In genomic region chr16:69293401-69293800, GRCh38 we compare ENCODE assay signal across 22 cellular contexts. TPM values are rescaled to one million over a fixed set of nuclear protein-coding genes. Genes with fewer than 3 reads are reported as not detected.
"Had no signal": no experiment of that assay in that cellular context is flagged by ENCODE, and none has a peak within 500 bp of the region (broad histone marks: within the 10 kb centered on the region; RNA-seq: fewer than 3 reads in every experiment).

No MANE protein-coding gene starts in this region.

- H3K9me3 Mint-ChIP-seq: activated naive CD4-positive, alpha-beta T cell treated with anti-CD3 and anti-CD28 coated beads, Interleukin-2, amount 10 ng/mL, durations not matched to agents 7 days and 5 days; activated T-helper 2 cell treated with anti-CD3 and anti-CD28 coated beads, Interferon-gamma antibody, Interleukin-2, Interleukin-4, amounts not matched to agents 10 μg/mL and 5 μg/mL and 100 μg/mL, durations not matched to agents 14 hours and 24 hours and 36 hours; memory B cell; naive thymus-derived CD4-positive, alpha-beta T cell; stimulated activated naive B cell treated with anti-CD40 and anti-IgM and Interleukin-4, amounts not matched to agents 10 μg/mL and 1 μg/mL and 100 μg/mL, for 72 hours; T-cell; type B pancreatic cell had no signal

- H3K36me3 ChIP-seq: colonic mucosa, left ventricle myocardium inferior, neutrophil had no signal

- H3K27ac Mint-ChIP-seq: activated naive CD4-positive, alpha-beta T cell treated with anti-CD3 and anti-CD28 coated beads, Interleukin-2, amount 10 ng/mL, durations not matched to agents 7 days and 5 days; activated T-helper 2 cell treated with anti-CD3 and anti-CD28 coated beads, Interferon-gamma antibody, Interleukin-2, Interleukin-4, amounts not matched to agents 10 μg/mL and 5 μg/mL and 100 μg/mL, durations not matched to agents 14 hours and 24 hours and 36 hours; memory B cell; naive thymus-derived CD4-positive, alpha-beta T cell; T-cell; type B pancreatic cell had no signal

- H3K4me1 Mint-ChIP-seq: activated naive CD4-positive, alpha-beta T cell treated with anti-CD3 and anti-CD28 coated beads, Interleukin-2, amount 10 ng/mL, durations not matched to agents 7 days and 5 days; memory B cell; naive thymus-derived CD4-positive, alpha-beta T cell; stimulated activated naive B cell treated with anti-CD40 and anti-IgM and Interleukin-4, amounts not matched to agents 10 μg/mL and 1 μg/mL and 100 μg/mL, for 72 hours; T-cell had no signal

- H3K4me3 Mint-ChIP-seq: activated naive CD4-positive, alpha-beta T cell treated with anti-CD3 and anti-CD28 coated beads, Interleukin-2, amount 10 ng/mL, durations not matched to agents 7 days and 5 days; memory B cell; naive thymus-derived CD4-positive, alpha-beta T cell; stimulated activated naive B cell treated with anti-CD40 and anti-IgM and Interleukin-4, amounts not matched to agents 10 μg/mL and 1 μg/mL and 100 μg/mL, for 72 hours; T-cell; type B pancreatic cell had no signal

- H3K27ac ChIP-seq: colonic mucosa, esophagus muscularis mucosa, left ventricle myocardium inferior, neutrophil, parathyroid adenoma, suprapubic skin, VCaP had no signal

- H3K4me3 ChIP-seq: colonic mucosa, esophagus muscularis mucosa, left ventricle myocardium inferior, mucosa of descending colon, suprapubic skin had no signal

- H3K4me1 ChIP-seq: colonic mucosa, esophagus muscularis mucosa, left ventricle myocardium inferior, parathyroid adenoma, suprapubic skin had no signal

- DNase-seq: activated CD4-positive, alpha-beta T cell treated with anti-CD3 and anti-CD28 coated beads for 48 hours; activated CD8-positive, alpha-beta memory T cell treated with anti-CD3 and anti-CD28 coated beads, Interleukin-2, amount 50 U/mL, for 48 hours; activated naive CD4-positive, alpha-beta T cell treated with anti-CD3 and anti-CD28 coated beads, Interleukin-2, amount 10 ng/mL, durations not matched to agents 7 days and 5 days; colonic mucosa; hippocampal formation; left ventricle myocardium inferior; mucosa of descending colon; naive thymus-derived CD4-positive, alpha-beta T cell; stimulated activated CD4-positive, alpha-beta T cell treated with anti-CD3 and anti-CD28 coated beads, Interleukin-2, amount 100 ng/mL, for 48 hours; stimulated activated naive B cell treated with anti-CD40 and anti-IgM and Interleukin-4, amounts not matched to agents 10 μg/mL and 1 μg/mL and 100 μg/mL, for 72 hours; T-cell had no signal

- H3K27me3 Mint-ChIP-seq: activated naive CD4-positive, alpha-beta T cell treated with anti-CD3 and anti-CD28 coated beads, Interleukin-2, amount 10 ng/mL, durations not matched to agents 7 days and 5 days; memory B cell; naive thymus-derived CD4-positive, alpha-beta T cell; stimulated activated naive B cell treated with anti-CD40 and anti-IgM and Interleukin-4, amounts not matched to agents 10 μg/mL and 1 μg/mL and 100 μg/mL, for 72 hours; T-cell; type B pancreatic cell had no signal

- H3K9me3 ChIP-seq: colonic mucosa, esophagus muscularis mucosa, left ventricle myocardium inferior, mucosa of descending colon, neutrophil, suprapubic skin had no signal

- H3K36me3 Mint-ChIP-seq: naive thymus-derived CD4-positive, alpha-beta T cell; stimulated activated naive B cell treated with anti-CD40 and anti-IgM and Interleukin-4, amounts not matched to agents 10 μg/mL and 1 μg/mL and 100 μg/mL, for 72 hours had no signal

- H3K27me3 ChIP-seq: colonic mucosa, esophagus muscularis mucosa, neutrophil, suprapubic skin had no signal

- ATAC-seq: mucosa of descending colon; naive thymus-derived CD4-positive, alpha-beta T cell; stimulated activated naive B cell treated with anti-CD40 and anti-IgM and Interleukin-4, amounts not matched to agents 10 μg/mL and 1 μg/mL and 100 μg/mL, for 72 hours; T-cell had no signal

RNA-seq across cellular contexts. Expression of gene TMED6, which starts 58.2 kb away (rescaled TPM):
- total RNA-seq: esophagus muscularis mucosa, glomerular endothelial cell, kidney epithelial cell, left ventricle myocardium inferior, skeletal muscle tissue had no signal
